12 cellular contexts compared by ENCODE assay signal in the genomic region with DNA sequence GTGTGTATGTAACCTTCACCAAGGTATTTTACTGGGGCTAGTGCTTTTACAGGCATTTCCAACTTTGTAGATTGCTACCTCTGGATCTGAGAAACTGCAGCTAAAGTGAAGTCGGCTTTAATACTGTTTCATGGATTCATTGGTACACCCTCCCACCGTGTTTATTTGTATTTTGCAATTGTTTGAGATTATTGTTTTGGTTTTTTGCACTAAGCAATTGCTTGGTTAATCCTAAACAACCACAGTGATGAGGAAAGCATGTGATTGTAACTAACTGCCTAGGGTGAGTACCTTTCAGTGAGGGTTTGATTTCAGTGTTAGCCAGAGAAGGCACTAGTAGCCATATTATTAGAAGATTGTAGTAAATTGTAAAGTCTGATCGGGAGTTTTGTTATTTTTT. TPM values are rescaled to one million over a fixed set of nuclear protein-coding genes. Genes with fewer than 3 reads are reported as not detected.
A peak's percentile ranks its signal among the peaks of the same experiment; 100 is the strongest.
DNase-seq lines count a peak whose midpoint lies in the region; ATAC-seq and TF ChIP-seq lines count a peak whose summit lies in the region.
"Had no signal": no experiment of that assay in that cellular context is flagged by ENCODE, and none has a peak within 500 bp of the region (broad histone marks: within the 10 kb centered on the region; RNA-seq: fewer than 3 reads in every experiment).

No MANE protein-coding gene starts in this region.

- H3K4me3 ChIP-seq in fibroblast of lung (replicated peaks in 1 of 4; ENCODE audit: control extremely low read depth in 1 of 4, insufficient read depth in 1 of 4, low read depth in 3 of 4, low read length in 4 of 4) (peak overlapping the region in 2 of 4 experiments; percentile 27 to 31), A673 (ENCODE audit: low read depth, low read length, poor library complexity, severe bottlenecking) (no peak overlapping the region)

- peaks cover 38% of the 10 kb centered on the region for H3K4me1 Mint-ChIP-seq in activated naive CD4-positive, alpha-beta T cell treated with anti-CD3 and anti-CD28 coated beads, Interleukin-2, amount 10 ng/mL, durations not matched to agents 7 days and 5 days
- peaks cover 38% of the 10 kb centered on the region for H3K4me1 Mint-ChIP-seq in T-helper 17 cell
- peaks cover 33% of the 10 kb centered on the region for H3K4me1 Mint-ChIP-seq in stimulated activated effector memory CD8-positive, alpha-beta T cell treated with anti-CD3 and anti-CD28 coated beads, Interleukin-12 subunit alpha, Interleukin-12 subunit beta, amount 100 ng/mL, for 72 hours

- no peak for DNase-seq in activated naive CD4-positive, alpha-beta T cell treated with anti-CD3 and anti-CD28 coated beads, Interleukin-2, amount 10 ng/mL, durations not matched to agents 7 days and 5 days
- DNase-seq in activated naive CD4-positive, alpha-beta T cell treated with anti-CD3 and anti-CD28 coated beads, Interleukin-2, amount 50 U/mL, for 72 hours (ENCODE audit: low spot score in 2 of 2), result no peak
- DNase-seq in T-helper 17 cell (no peak), fibroblast of lung (ENCODE audit: low read depth in 2 of 2) (no peak), NCI-H774 (lab: John Stamatoyannopoulos, UW) (no peak), A673 (ENCODE audit: low spot score) (no peak)
- DNase-seq in stimulated activated effector memory CD8-positive, alpha-beta T cell treated with anti-CD3 and anti-CD28 coated beads, Interleukin-12 subunit alpha, Interleukin-12 subunit beta, amount 100 ng/mL, for 72 hours (ENCODE audit: low spot score in 2 of 2), result no peak
- DNase-seq: lower lobe of right lung; NCI-H69; stimulated activated naive CD4-positive, alpha-beta T cell treated with Interleukin-2 at 50 U/mL for 16 hours had no signal

- H3K4me1 ChIP-seq in fibroblast of lung (ENCODE audit: control insufficient read depth, extremely low read depth, insufficient read depth, low read length) (peaks cover 13% of the 10 kb centered on the region), A673 (ENCODE audit: insufficient read depth, low read length, poor library complexity, severe bottlenecking) (peaks cover 22% of the 10 kb centered on the region)

- no TSS peak for BruUV-seq in A673 (replicated peaks; lab: Mats Ljungman, UMichigan)

- ATAC-seq in activated naive CD4-positive, alpha-beta T cell treated with anti-CD3 and anti-CD28 coated beads, Interleukin-2, amount 50 U/mL, for 72 hours, result no peak
- ATAC-seq in T-helper 17 cell (no peak), HG02798 (IDR thresholded peaks at IDR 0.05; ENCODE audit: poor library complexity, unreplicated experiment) (no peak)
- ATAC-seq in stimulated activated effector memory CD8-positive, alpha-beta T cell treated with anti-CD3 and anti-CD28 coated beads, Interleukin-12 subunit alpha, Interleukin-12 subunit beta, amount 100 ng/mL, for 72 hours, result no peak
- ATAC-seq: lower lobe of right lung had no signal

- no peaks in the 10 kb centered on the region for H3K9me3 ChIP-seq in T-helper 17 cell (ENCODE audit: control insufficient read depth, low read length, poor library complexity, severe bottlenecking)
- H3K9me3 ChIP-seq in fibroblast of lung (ENCODE audit: control insufficient read depth, insufficient read depth, low read depth, low read length), result no peaks in the 10 kb centered on the region
- H3K9me3 ChIP-seq in A673 (ENCODE audit: low read depth, low read length, poor library complexity, severe bottlenecking), result no peaks in the 10 kb centered on the region
- H3K9me3 ChIP-seq: lower lobe of right lung had no signal

- no peak overlapping the region for H2AFZ ChIP-seq in fibroblast of lung (ENCODE audit: low read length)

- CTCF ChIA-PET in activated naive CD4-positive, alpha-beta T cell treated with anti-CD3 and anti-CD28 coated beads, Interleukin-2, amount 10 ng/mL, durations not matched to agents 7 days and 5 days (lab: Charles Lee), result interaction anchor here (1.9 kb wide), 1 partner anchor 14 kb away, joined by 4 read pairs; no protein-coding TSS in a partner anchor
- CTCF ChIA-PET in A673 (lab: Charles Lee), result no interaction called here

- intact Hi-C loops in A673 (cut with micrococcal nuclease; ENCODE audit: unreplicated experiment), result no loop called here

- H4K20me1 ChIP-seq in fibroblast of lung (ENCODE audit: control insufficient read depth, extremely low read depth, insufficient read depth, low read length), result peaks cover 9% of the 10 kb centered on the region

- H3K36me3 ChIP-seq in fibroblast of lung (ENCODE audit: control insufficient read depth, insufficient read depth, low read length) (no peaks in the 10 kb centered on the region), A673 (ENCODE audit: insufficient read depth, low read length, poor library complexity, severe bottlenecking) (no peaks in the 10 kb centered on the region)
- H3K36me3 ChIP-seq: lower lobe of right lung had no signal

- POLR2A ChIA-PET in A673 (lab: Charles Lee; ENCODE audit: low non-redundant PET), result no interaction called here

- H3K36me3 Mint-ChIP-seq in activated naive CD4-positive, alpha-beta T cell treated with anti-CD3 and anti-CD28 coated beads, Interleukin-2, amount 10 ng/mL, durations not matched to agents 7 days and 5 days, result peaks cover 21% of the 10 kb centered on the region
- peaks cover 32 to 38% of the 10 kb centered on the region in 2 donors for H3K36me3 Mint-ChIP-seq in activated naive CD4-positive, alpha-beta T cell treated with anti-CD3 and anti-CD28 coated beads, Interleukin-2, amount 50 U/mL, for 72 hours
- peaks cover 2% of the 10 kb centered on the region for H3K36me3 Mint-ChIP-seq in T-helper 17 cell (ENCODE audit: low read depth)
- peaks cover 83% of the 10 kb centered on the region for H3K36me3 Mint-ChIP-seq in stimulated activated effector memory CD8-positive, alpha-beta T cell treated with anti-CD3 and anti-CD28 coated beads, Interleukin-12 subunit alpha, Interleukin-12 subunit beta, amount 100 ng/mL, for 72 hours

- TF ChIP-seq CTCF in fibroblast of lung (conservative IDR thresholded peaks at IDR 0.05 in 1 of 2, IDR thresholded peaks at IDR 0.05 in 1 of 2; ENCODE audit: low read depth in 1 of 2, low read length in 2 of 2) (no peak), A673 (conservative IDR thresholded peaks at IDR 0.05; ENCODE audit: low read depth, low read length) (no peak)

- no peak overlapping the region for H3K9ac ChIP-seq in fibroblast of lung (ENCODE audit: insufficient read depth, low read length)

- H3K27ac Mint-ChIP-seq in activated naive CD4-positive, alpha-beta T cell treated with anti-CD3 and anti-CD28 coated beads, Interleukin-2, amount 10 ng/mL, durations not matched to agents 7 days and 5 days, result peak overlapping the region; percentile 67
- no peak overlapping the region for H3K27ac Mint-ChIP-seq in activated naive CD4-positive, alpha-beta T cell treated with anti-CD3 and anti-CD28 coated beads, Interleukin-2, amount 50 U/mL, for 72 hours
- no peak overlapping the region for H3K27ac Mint-ChIP-seq in T-helper 17 cell
- H3K27ac Mint-ChIP-seq in stimulated activated effector memory CD8-positive, alpha-beta T cell treated with anti-CD3 and anti-CD28 coated beads, Interleukin-12 subunit alpha, Interleukin-12 subunit beta, amount 100 ng/mL, for 72 hours, result peak overlapping the region; percentile 40

- H3K27me3 ChIP-seq in fibroblast of lung (ENCODE audit: control insufficient read depth, insufficient read depth, low read length) (no peaks in the 10 kb centered on the region), A673 (replicated peaks; ENCODE audit: insufficient read depth, low read depth, low read length, poor library complexity) (no peaks in the 10 kb centered on the region)

- H3K4me2 ChIP-seq in fibroblast of lung (ENCODE audit: extremely low read depth, insufficient read depth, low read length), result peak overlapping the region; percentile 7

- peaks cover 83% of the 10 kb centered on the region for H3K79me2 ChIP-seq in fibroblast of lung (ENCODE audit: control insufficient read depth, insufficient read depth, low read length)

- H3K9me3 Mint-ChIP-seq in activated naive CD4-positive, alpha-beta T cell treated with anti-CD3 and anti-CD28 coated beads, Interleukin-2, amount 10 ng/mL, durations not matched to agents 7 days and 5 days, result no peaks in the 10 kb centered on the region
- H3K9me3 Mint-ChIP-seq in activated naive CD4-positive, alpha-beta T cell treated with anti-CD3 and anti-CD28 coated beads, Interleukin-2, amount 50 U/mL, for 72 hours, result no peaks in the 10 kb centered on the region
- no peaks in the 10 kb centered on the region for H3K9me3 Mint-ChIP-seq in stimulated activated effector memory CD8-positive, alpha-beta T cell treated with anti-CD3 and anti-CD28 coated beads, Interleukin-12 subunit alpha, Interleukin-12 subunit beta, amount 100 ng/mL, for 72 hours

- H3K4me3 Mint-ChIP-seq in activated naive CD4-positive, alpha-beta T cell treated with anti-CD3 and anti-CD28 coated beads, Interleukin-2, amount 10 ng/mL, durations not matched to agents 7 days and 5 days, result peak overlapping the region; percentile 38
- H3K4me3 Mint-ChIP-seq in T-helper 17 cell, result peak overlapping the region; percentile 70
- H3K4me3 Mint-ChIP-seq in stimulated activated effector memory CD8-positive, alpha-beta T cell treated with anti-CD3 and anti-CD28 coated beads, Interleukin-12 subunit alpha, Interleukin-12 subunit beta, amount 100 ng/mL, for 72 hours, result peak overlapping the region; percentile 94

- no peak overlapping the region for H3K27ac ChIP-seq in fibroblast of lung (ENCODE audit: insufficient read depth, low read length)
- H3K27ac ChIP-seq in A673 (ENCODE audit: low read depth, low read length, poor library complexity, severe bottlenecking), result no peak overlapping the region
- H3K27ac ChIP-seq: lower lobe of right lung had no signal

- no peaks in the 10 kb centered on the region for H3K27me3 Mint-ChIP-seq in activated naive CD4-positive, alpha-beta T cell treated with anti-CD3 and anti-CD28 coated beads, Interleukin-2, amount 10 ng/mL, durations not matched to agents 7 days and 5 days
- H3K27me3 Mint-ChIP-seq in T-helper 17 cell, result no peaks in the 10 kb centered on the region

RNA-seq across cellular contexts. Expression of a gene that starts 3.3 kb away (rescaled TPM):
- 100 to 1,000 TPM; 128 to 145 TPM for total RNA-seq in activated naive CD4-positive, alpha-beta T cell treated with anti-CD3 and anti-CD28 coated beads, Interleukin-2, amount 50 U/mL, for 72 hours
- total RNA-seq in T-helper 17 cell (100 to 1,000 TPM; 129 to 155 TPM), fibroblast of lung (23.9 and 35.2 TPM in 2 replicates), A673 (2021) (185 and 194 TPM in 2 replicates)
- polyA plus RNA-seq in fibroblast of lung, result 45.2 and 56.5 TPM in 2 replicates
- 57.3 and 61.3 TPM in 2 replicates for polyA plus RNA-seq in fibroblast of lung (2012)
- polyA minus RNA-seq in fibroblast of lung (ENCODE audit: low replicate concordance), result 4.3 and 26.2 TPM in 2 replicates

RNA-seq across cellular contexts. Expression of a gene that starts 15.0 kb away (rescaled TPM):
- total RNA-seq in activated naive CD4-positive, alpha-beta T cell treated with anti-CD3 and anti-CD28 coated beads, Interleukin-2, amount 50 U/mL, for 72 hours, result 10 to 100 TPM in 1 of 2 donors, 1 to 10 TPM in 1; 9.2 to 25.6 TPM
- 10 to 100 TPM; 24.3 to 25.6 TPM for total RNA-seq in T-helper 17 cell
- total RNA-seq in fibroblast of lung, result 34.4 and 34.5 TPM in 2 replicates
- 59.9 and 65.9 TPM in 2 replicates for polyA plus RNA-seq in fibroblast of lung
- 28.3 and 30.4 TPM in 2 replicates for polyA plus RNA-seq in fibroblast of lung (2012)
- 13.9 and 16.7 TPM in 2 replicates for polyA minus RNA-seq in fibroblast of lung (ENCODE audit: low replicate concordance)
- total RNA-seq in A673 (2021), result 54.2 and 61.3 TPM in 2 replicates

RNA-seq across cellular contexts. Expression of a gene that starts 44.6 kb away (rescaled TPM):
- not detected for total RNA-seq in activated naive CD4-positive, alpha-beta T cell treated with anti-CD3 and anti-CD28 coated beads, Interleukin-2, amount 50 U/mL, for 72 hours
- not detected for total RNA-seq in T-helper 17 cell
- total RNA-seq in fibroblast of lung, result under 0.01 TPM in 1 of 2 replicates, not detected in the other
- not detected in 2 replicates for polyA plus RNA-seq in fibroblast of lung
- not detected in 2 replicates for polyA plus RNA-seq in fibroblast of lung (2012)
- not detected in 2 replicates for polyA minus RNA-seq in fibroblast of lung (ENCODE audit: low replicate concordance)
- total RNA-seq in A673 (2021), result not detected in 2 replicates
- total RNA-seq: lower lobe of right lung; T-helper 2 cell treated with Interferon-gamma antibody and Interleukin-4, amounts not matched to agents 100 ng/mL and 5 ng/mL, for 36 hours had no signal

Comparison
In these comparisons a context has a peak if more than half of its experiments do, and no peak if none do; other contexts are left out.
1. H3K27ac Mint-ChIP-seq: peak in activated naive CD4-positive, alpha-beta T cell treated with anti-CD3 and anti-CD28 coated beads, Interleukin-2, amount 10 ng/mL, durations not matched to agents 7 days and 5 days (single experiment) and stimulated activated effector memory CD8-positive, alpha-beta T cell treated with anti-CD3 and anti-CD28 coated beads, Interleukin-12 subunit alpha, Interleukin-12 subunit beta, amount 100 ng/mL, for 72 hours (single experiment); none in activated naive CD4-positive, alpha-beta T cell treated with anti-CD3 and anti-CD28 coated beads, Interleukin-2, amount 50 U/mL, for 72 hours (0 of 2) and T-helper 17 cell (single experiment).
2. H3K4me3 Mint-ChIP-seq: peak in every context shown above with its lines; median percentile 94 in stimulated activated effector memory CD8-positive, alpha-beta T cell treated with anti-CD3 and anti-CD28 coated beads, Interleukin-12 subunit alpha, Interleukin-12 subunit beta, amount 100 ng/mL, for 72 hours; 70 in T-helper 17 cell; 38 in activated naive CD4-positive, alpha-beta T cell treated with anti-CD3 and anti-CD28 coated beads, Interleukin-2, amount 10 ng/mL, durations not matched to agents 7 days and 5 days.